8 cellular contexts compared by ENCODE assay signal in the genomic region with DNA sequence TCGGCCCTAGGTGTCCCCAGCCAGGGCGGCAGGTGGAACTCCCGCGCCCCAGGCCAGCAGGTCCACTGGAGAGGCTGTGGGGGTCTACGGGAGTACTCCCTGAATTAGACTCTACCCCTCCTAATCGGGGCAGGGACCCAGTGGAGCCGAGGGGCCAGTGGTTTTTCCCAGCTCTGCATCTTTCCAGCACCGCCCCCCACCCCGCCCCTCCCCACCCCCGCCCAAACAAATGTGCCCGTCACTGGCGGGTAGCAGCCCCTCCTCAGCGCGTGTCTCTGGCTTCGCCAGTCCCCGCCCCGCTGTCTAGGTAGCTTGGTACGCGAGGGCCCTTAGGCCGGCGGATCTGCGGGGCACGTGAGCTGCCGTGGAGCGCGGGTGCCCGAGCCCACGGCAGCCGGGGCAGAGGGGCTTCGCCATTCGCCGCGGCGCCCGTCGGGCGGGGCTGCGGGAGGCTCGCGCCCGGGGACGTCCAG. TPM values are rescaled to one million over a fixed set of nuclear protein-coding genes. Genes with fewer than 3 reads are reported as not detected.
DNase-seq lines count a peak whose midpoint lies in the region; ATAC-seq and TF ChIP-seq lines count a peak whose summit lies in the region.

No MANE protein-coding gene starts in this region.

- no peak overlapping the region for H3K9ac ChIP-seq in neural progenitor cell

- H3K4me3 ChIP-seq in GM08714 (ENCODE audit: low read length) (peak overlapping the region; percentile 7; the same call in 1 of the 2 replicates), ascending aorta (peak overlapping the region; percentile 44 to 54), neural progenitor cell (peak overlapping the region; percentile 64)

- peaks cover 29% of the 10 kb centered on the region for H3K4me1 Mint-ChIP-seq in neural progenitor cell

- intact Hi-C loops in ascending aorta (cut with DNase I) = no loop called here

- no peaks in the 10 kb centered on the region for H3K9me3 Mint-ChIP-seq in neural progenitor cell

- no peaks in the 10 kb centered on the region for H3K36me3 Mint-ChIP-seq in neural progenitor cell

- H3K27me3 ChIP-seq in ascending aorta (peaks cover 19% of the 10 kb centered on the region), neural progenitor cell (peaks cover 7% of the 10 kb centered on the region)

- H3K79me2 ChIP-seq in neural progenitor cell (ENCODE audit: low read depth) = no peaks in the 10 kb centered on the region

- H3K36me3 ChIP-seq in ascending aorta (no peaks in the 10 kb centered on the region), neural progenitor cell (no peaks in the 10 kb centered on the region)

- peak overlapping the region; percentile 91 for H3K4me2 ChIP-seq in neural progenitor cell

- no peaks in the 10 kb centered on the region for H3K4me1 ChIP-seq in ascending aorta
- peaks cover 45% of the 10 kb centered on the region for H3K4me1 ChIP-seq in neural progenitor cell

- H3F3A ChIP-seq in neural progenitor cell (ENCODE audit: low read depth) = peaks cover 30% of the 10 kb centered on the region

- H3K27ac Mint-ChIP-seq in neural progenitor cell = no peak overlapping the region

- no peak overlapping the region for H3K27ac ChIP-seq in ascending aorta
- H3K27ac ChIP-seq in neural progenitor cell = no peak overlapping the region

- H3K9me3 ChIP-seq in ascending aorta (no peaks in the 10 kb centered on the region), neural progenitor cell (ENCODE audit: low read depth) (no peaks in the 10 kb centered on the region)

- peak overlapping the region; percentile 96 for H2AFZ ChIP-seq in neural progenitor cell (replicated peaks)

- peak overlapping the region; percentile 82 for H3K4me3 Mint-ChIP-seq in neural progenitor cell

- peaks cover 51% of the 10 kb centered on the region for H3K27me3 Mint-ChIP-seq in neural progenitor cell (ENCODE audit: insufficient read depth, low read depth)

- TF ChIP-seq CTCF in ascending aorta (IDR thresholded peaks at IDR 0.05) (no peak), neural progenitor cell (IDR thresholded peaks at IDR 0.05) (no peak)

- peak; percentile 27 for DNase-seq in NCI-H1092 treated with DMSO at 0.1 percent for 48 hours (lab: John Stamatoyannopoulos, UW)
- no peak for DNase-seq in ascending aorta (ENCODE audit: low spot score in 2 of 2)
- DNase-seq in neural progenitor cell (ENCODE audit: low spot score) = peak; percentile 89
- no peak for DNase-seq in T1000 (lab: John Stamatoyannopoulos, UW)
- DNase-seq in ureter (ENCODE audit: low spot score) = no peak

- ATAC-seq in HG03045 (IDR thresholded peaks at IDR 0.05; ENCODE audit: unreplicated experiment) (no peak), HG03565 (IDR thresholded peaks at IDR 0.05; ENCODE audit: unreplicated experiment) (no peak)

- H4K20me1 ChIP-seq in neural progenitor cell (ENCODE audit: low read depth) = peaks cover 3% of the 10 kb centered on the region

RNA-seq across cellular contexts. Expression of a gene that starts 7.0 kb away (rescaled TPM):
- total RNA-seq in ascending aorta (not detected), neural progenitor cell (ENCODE audit: low replicate concordance) (1.2 and 3.6 TPM in 2 replicates), ureter (not detected)

Comparison
In these comparisons a context has a peak if more than half of its experiments do, and no peak if none do; other contexts are left out.
1. H3K4me3 ChIP-seq: peak in every context shown above with its lines; median percentile 64 in neural progenitor cell; 49 in ascending aorta; 7 in GM08714.
2. DNase-seq: peak in NCI-H1092 treated with DMSO at 0.1 percent for 48 hours (single experiment) and neural progenitor cell (single experiment); none in ascending aorta (0 of 2), T1000 (single experiment) and ureter (single experiment).